In genomic region chr16:12146966-12147365, GRCh38 we compare ENCODE assay signal across 21 cellular contexts.
DNase-seq lines count a peak whose midpoint lies in the region; ATAC-seq lines count a peak whose summit lies in the region.
"Had no signal": no experiment of that assay in that cellular context is flagged by ENCODE, and none has a peak within 500 bp of the region (broad histone marks: within the 10 kb centered on the region; RNA-seq: fewer than 3 reads in every experiment).

No MANE protein-coding gene starts in this region.

- H3K27me3 ChIP-seq in BLaER1, result no peaks in the 10 kb centered on the region
- H3K27me3 ChIP-seq: MG63, stomach, transverse colon had no signal

- H4K20me1 ChIP-seq in BLaER1, result no peaks in the 10 kb centered on the region

- H3K27ac ChIP-seq in BLaER1, result peak overlapping the region; percentile 92
- H3K27ac ChIP-seq: stomach, transverse colon, VCaP had no signal

- DNase-seq in DMS 273 (lab: John Stamatoyannopoulos, UW; ENCODE audit: unreplicated experiment) (peak; percentile 67), NCI-H69 (lab: John Stamatoyannopoulos, UW) (peak; percentile 43), naive B cell (no peak), GM03348 (ENCODE audit: low spot score) (no peak), RKO (ENCODE audit: low spot score) (no peak), UCSD-AML1 (lab: John Stamatoyannopoulos, UW; ENCODE audit: unreplicated experiment) (no peak)
- no peak for DNase-seq in activated T-helper 1 cell treated with anti-CD3 and anti-CD28 coated beads, Interleukin-12 subunit alpha, Interleukin-12 subunit beta, Interleukin-2, Interleukin-4 antibody, amounts not matched to agents 30 ng/mL and 10 ng/mL and 1 ng/mL, durations not matched to agents 14 hours and 24 hours and 36 hours (ENCODE audit: low spot score)
- DNase-seq: activated CD4-positive, alpha-beta T cell treated with anti-CD3 and anti-CD28 coated beads, Interleukin-2, amount 50 U/mL, for 1 hour; CD4-positive, alpha-beta memory T cell; mesenchymal stem cell; MG63; NCI-H1417 treated with DMSO at 0.1 percent for 48 hours; RPMI8226; SK-N-SH; stimulated activated CD4-positive, alpha-beta T cell treated with anti-CD3 and anti-CD28 coated beads, Interleukin-4, amount 100 ng/mL, for 24 hours; stomach; T-helper 2 cell; transverse colon had no signal

- peak overlapping the region; percentile 83 for H3K4me2 ChIP-seq in BLaER1
- H3K4me2 ChIP-seq: SK-N-SH had no signal

- no peaks in the 10 kb centered on the region for H3K36me3 Mint-ChIP-seq in naive B cell
- H3K36me3 Mint-ChIP-seq in activated T-helper 1 cell treated with anti-CD3 and anti-CD28 coated beads, Interleukin-12 subunit alpha, Interleukin-12 subunit beta, Interleukin-2, Interleukin-4 antibody, amounts not matched to agents 30 ng/mL and 10 ng/mL and 1 ng/mL, durations not matched to agents 14 hours and 24 hours and 36 hours (ENCODE audit: low read depth), result no peaks in the 10 kb centered on the region

- H3K4me1 ChIP-seq in BLaER1, result peaks cover 94% of the 10 kb centered on the region
- H3K4me1 ChIP-seq: stomach had no signal

- H3K9ac ChIP-seq in BLaER1, result peak overlapping the region; percentile 81
- H3K9ac ChIP-seq: SK-N-SH had no signal

- intact Hi-C loops in activated T-helper 1 cell treated with anti-CD3 and anti-CD28 coated beads, Interleukin-12 subunit alpha, Interleukin-12 subunit beta, Interleukin-2, Interleukin-4 antibody, amounts not matched to agents 30 ng/mL and 10 ng/mL and 1 ng/mL, durations not matched to agents 14 hours and 24 hours and 36 hours (cut with micrococcal nuclease), result no loop called here

- peak overlapping the region in 7 of 8 donors; percentile 2 to 73 (median 65) for H3K4me3 Mint-ChIP-seq in naive B cell
- no peak overlapping the region for H3K4me3 Mint-ChIP-seq in activated T-helper 1 cell treated with anti-CD3 and anti-CD28 coated beads, Interleukin-12 subunit alpha, Interleukin-12 subunit beta, Interleukin-2, Interleukin-4 antibody, amounts not matched to agents 30 ng/mL and 10 ng/mL and 1 ng/mL, durations not matched to agents 14 hours and 24 hours and 36 hours
- H3K4me3 Mint-ChIP-seq: CD4-positive, alpha-beta memory T cell had no signal

- no peaks in the 10 kb centered on the region for H3K9me3 Mint-ChIP-seq in naive B cell
- H3K9me3 Mint-ChIP-seq in activated T-helper 1 cell treated with anti-CD3 and anti-CD28 coated beads, Interleukin-12 subunit alpha, Interleukin-12 subunit beta, Interleukin-2, Interleukin-4 antibody, amounts not matched to agents 30 ng/mL and 10 ng/mL and 1 ng/mL, durations not matched to agents 14 hours and 24 hours and 36 hours, result no peaks in the 10 kb centered on the region
- H3K9me3 Mint-ChIP-seq: CD4-positive, alpha-beta memory T cell had no signal

- H3K27me3 Mint-ChIP-seq in naive B cell, result no peaks in the 10 kb centered on the region
- no peaks in the 10 kb centered on the region for H3K27me3 Mint-ChIP-seq in activated T-helper 1 cell treated with anti-CD3 and anti-CD28 coated beads, Interleukin-12 subunit alpha, Interleukin-12 subunit beta, Interleukin-2, Interleukin-4 antibody, amounts not matched to agents 30 ng/mL and 10 ng/mL and 1 ng/mL, durations not matched to agents 14 hours and 24 hours and 36 hours (ENCODE audit: insufficient read depth)
- H3K27me3 Mint-ChIP-seq: CD4-positive, alpha-beta memory T cell had no signal

- H3K36me3 ChIP-seq in BLaER1, result peaks cover 9% of the 10 kb centered on the region; the same call in 1 of the 2 replicates
- H3K36me3 ChIP-seq: MG63, transverse colon had no signal

- peak overlapping the region; percentile 51 for H3K4me3 ChIP-seq in BLaER1
- H3K4me3 ChIP-seq: K562, MG63, stomach, transverse colon had no signal

- 0 out of 2 replicates have a peak, but pooled peaks cover 2% of the 10 kb centered on the region for H3K9me3 ChIP-seq in BLaER1
- H3K9me3 ChIP-seq: MG63, SK-N-SH, stomach, transverse colon had no signal

- peaks cover 39 to 58% (median 53%) of the 10 kb centered on the region in 3 donors for H3K4me1 Mint-ChIP-seq in naive B cell
- H3K4me1 Mint-ChIP-seq in activated T-helper 1 cell treated with anti-CD3 and anti-CD28 coated beads, Interleukin-12 subunit alpha, Interleukin-12 subunit beta, Interleukin-2, Interleukin-4 antibody, amounts not matched to agents 30 ng/mL and 10 ng/mL and 1 ng/mL, durations not matched to agents 14 hours and 24 hours and 36 hours (ENCODE audit: low read depth), result peaks cover 8% of the 10 kb centered on the region

- H3K27ac Mint-ChIP-seq in naive B cell, result peak overlapping the region; percentile 80 to 96 (median 86)
- no peak overlapping the region for H3K27ac Mint-ChIP-seq in activated T-helper 1 cell treated with anti-CD3 and anti-CD28 coated beads, Interleukin-12 subunit alpha, Interleukin-12 subunit beta, Interleukin-2, Interleukin-4 antibody, amounts not matched to agents 30 ng/mL and 10 ng/mL and 1 ng/mL, durations not matched to agents 14 hours and 24 hours and 36 hours

- peak in 1 of 2 donors; percentile 42 for ATAC-seq in naive B cell (ENCODE audit: low read depth in 2 of 2)
- ATAC-seq: K562 had no signal

Comparison
In these comparisons a context has a peak if more than half of its experiments do, and no peak if none do; other contexts are left out.
1. DNase-seq: peak in DMS 273 (single experiment) and NCI-H69 (single experiment); none in naive B cell (single experiment), GM03348 (single experiment), RKO (single experiment), activated T-helper 1 cell treated with anti-CD3 and anti-CD28 coated beads, Interleukin-12 subunit alpha, Interleukin-12 subunit beta, Interleukin-2, Interleukin-4 antibody, amounts not matched to agents 30 ng/mL and 10 ng/mL and 1 ng/mL, durations not matched to agents 14 hours and 24 hours and 36 hours (single experiment) and UCSD-AML1 (single experiment).